ENCODE assay signal across 16 cellular contexts in genomic region chr19:11387154-11388034, GRCh38. TPM values are rescaled to one million over a fixed set of nuclear protein-coding genes. Genes with fewer than 3 reads are reported as not detected.
DNase-seq lines count a peak whose midpoint lies in the region; ATAC-seq and TF ChIP-seq lines count a peak whose summit lies in the region.
"Had no signal": no experiment of that assay in that cellular context is flagged by ENCODE, and none has a peak within 500 bp of the region (broad histone marks: within the 10 kb centered on the region; RNA-seq: fewer than 3 reads in every experiment).

No MANE protein-coding gene starts in this region.

- H2AFZ ChIP-seq in OCI-LY3 (ENCODE audit: low read depth, low read length), result peak overlapping the region; percentile 71

- no peaks in the 10 kb centered on the region for H3K9me3 ChIP-seq in OCI-LY3 (ENCODE audit: insufficient read depth, low read length)
- no peaks in the 10 kb centered on the region for H3K9me3 ChIP-seq in right lobe of liver
- H3K9me3 ChIP-seq: sigmoid colon had no signal

- H3K9me3 Mint-ChIP-seq in CD14-positive monocyte, result peaks cover 6 to 15% (median 9%) of the 10 kb centered on the region in 7 donors
- no peaks in the 10 kb centered on the region for H3K9me3 Mint-ChIP-seq in activated naive CD4-positive, alpha-beta T cell treated with anti-CD3 and anti-CD28 coated beads, Interleukin-2, amount 50 U/mL, for 72 hours
- H3K9me3 Mint-ChIP-seq: mesothelial cell of epicardium had no signal

- TF ChIP-seq CTCF in CD14-positive monocyte (IDR thresholded peaks at IDR 0.05) (no peak), OCI-LY3 (IDR thresholded peaks at IDR 0.05; ENCODE audit: low read depth, low read length) (no peak), right lobe of liver (IDR thresholded peaks at IDR 0.05) (no peak)

- no peaks in the 10 kb centered on the region for H3K79me2 ChIP-seq in OCI-LY3 (ENCODE audit: low read length)

- ATAC-seq in right lobe of liver, result peak in 3 of 4 donors; percentile 7 to 24 (median 8)
- no peak for ATAC-seq in activated naive CD4-positive, alpha-beta T cell treated with anti-CD3 and anti-CD28 coated beads, Interleukin-2, amount 50 U/mL, for 72 hours
- no peak for ATAC-seq in HG03095 (IDR thresholded peaks at IDR 0.05; ENCODE audit: unreplicated experiment)

- H3K27ac Mint-ChIP-seq in CD14-positive monocyte, result peak overlapping the region; percentile 71 to 89 (median 84)
- H3K27ac Mint-ChIP-seq in activated naive CD4-positive, alpha-beta T cell treated with anti-CD3 and anti-CD28 coated beads, Interleukin-2, amount 50 U/mL, for 72 hours, result no peak overlapping the region
- H3K27ac Mint-ChIP-seq: mesothelial cell of epicardium had no signal

- intact Hi-C loops in CD14-positive monocyte (cut with micrococcal nuclease), result no loop called here
- intact Hi-C loops in right lobe of liver (cut with DNase I), result loop anchor here in 1 of 2 donors (10.0 kb wide), 1 partner anchor 57 kb away; no protein-coding TSS in a partner anchor

- no peaks in the 10 kb centered on the region; the same call in 1 of the 2 replicates for H3K27me3 ChIP-seq in OCI-LY3 (ENCODE audit: low read depth, low read length)
- no peaks in the 10 kb centered on the region for H3K27me3 ChIP-seq in right lobe of liver

- H3K36me3 Mint-ChIP-seq in CD14-positive monocyte, result no peaks in the 10 kb centered on the region
- no peaks in the 10 kb centered on the region for H3K36me3 Mint-ChIP-seq in activated naive CD4-positive, alpha-beta T cell treated with anti-CD3 and anti-CD28 coated beads, Interleukin-2, amount 50 U/mL, for 72 hours
- H3K36me3 Mint-ChIP-seq: mesothelial cell of epicardium had no signal

- H3K4me1 Mint-ChIP-seq in CD14-positive monocyte, result peaks cover 33% of the 10 kb centered on the region

- H3K4me1 ChIP-seq in OCI-LY3 (ENCODE audit: low read length) (no peaks in the 10 kb centered on the region), right lobe of liver (no peaks in the 10 kb centered on the region)

- DNase-seq in CD14-positive monocyte (ENCODE audit: low spot score), result no peak
- peak; percentile 75 for DNase-seq in KBM-7
- no peak for DNase-seq in right lobe of liver
- no peak for DNase-seq in NCI-H526 treated with DMSO at 0.1 percent for 48 hours (lab: John Stamatoyannopoulos, UW)
- DNase-seq in activated naive CD4-positive, alpha-beta T cell treated with anti-CD3 and anti-CD28 coated beads, Interleukin-2, amount 50 U/mL, for 72 hours (ENCODE audit: low spot score in 2 of 2), result no peak
- DNase-seq in NCI-H2227 treated with DMSO at 0.1 percent for 48 hours (lab: John Stamatoyannopoulos, UW), result no peak
- DNase-seq: aorta; glutamatergic neuron; NCI-H524 treated with DMSO at 0.1 percent for 48 hours; Right ventricle myocardium superior; sigmoid colon; stimulated activated CD4-positive, alpha-beta T cell treated with anti-CD3 and anti-CD28 coated beads, Interleukin-2, amount 100 ng/mL, for 48 hours had no signal

- WGBS in right lobe of liver (ENCODE audit: insufficient coverage, low coverage, low lambda C conversion rate, missing lambda C conversion rate), result 64% methylated on average over 15 of the region's 19 CpGs

- peak overlapping the region in 1 of 2 donors; percentile 78 for H3K4me3 Mint-ChIP-seq in CD14-positive monocyte
- H3K4me3 Mint-ChIP-seq: mesothelial cell of epicardium had no signal

- no peaks in the 10 kb centered on the region for H3K36me3 ChIP-seq in OCI-LY3 (replicated peaks; ENCODE audit: low read depth, low read length)
- H3K36me3 ChIP-seq in right lobe of liver, result no peaks in the 10 kb centered on the region
- H3K36me3 ChIP-seq: sigmoid colon had no signal

- H3K4me2 ChIP-seq in OCI-LY3 (ENCODE audit: low read length), result no peak overlapping the region

- in situ Hi-C loops in KBM-7 (cut with MboI; ENCODE audit: low pct_unique_long_range_greater_than_20kb, low sequenced_read_pairs), result no loop called here

- H3K4me3 ChIP-seq in OCI-LY3 (ENCODE audit: low read length) (no peak overlapping the region), right lobe of liver (no peak overlapping the region)
- H3K4me3 ChIP-seq: sigmoid colon had no signal

- no peak for TF ChIP-seq POLR2A in right lobe of liver (IDR thresholded peaks at IDR 0.05)

- no peaks in the 10 kb centered on the region for H4K20me1 ChIP-seq in OCI-LY3 (ENCODE audit: insufficient read depth, low read length)

- peaks cover 15 to 22% (median 21%) of the 10 kb centered on the region in 3 donors for H3K27me3 Mint-ChIP-seq in CD14-positive monocyte (ENCODE audit: low read depth in 3 of 3)

- no peak overlapping the region for H3K9ac ChIP-seq in OCI-LY3 (ENCODE audit: low read length)

- H3K27ac ChIP-seq in OCI-LY3 (ENCODE audit: low read length) (no peak overlapping the region), right lobe of liver (peak overlapping the region in 2 of 3 donors; percentile 5 to 40)
- H3K27ac ChIP-seq: sigmoid colon had no signal

RNA-seq across cellular contexts. Expression of gene EPOR, which starts 3.3 kb away (rescaled TPM):
- polyA plus RNA-seq in CD14-positive monocyte, result 1 to 10 TPM; 6.8 to 8.2 TPM
- total RNA-seq in right lobe of liver, result 1 to 10 TPM; 4.9 to 8.7 (median 7.1) TPM
- total RNA-seq in activated naive CD4-positive, alpha-beta T cell treated with anti-CD3 and anti-CD28 coated beads, Interleukin-2, amount 50 U/mL, for 72 hours, result 10 to 100 TPM in 1 of 2 donors, 1 to 10 TPM in 1; 7.9 to 14.1 TPM

RNA-seq across cellular contexts. Expression of gene SWSAP1, which starts 12.9 kb away (rescaled TPM):
- 10 to 100 TPM in 1 of 2 donors, 1 to 10 TPM in 1; 8.7 to 11.5 TPM for polyA plus RNA-seq in CD14-positive monocyte
- total RNA-seq in right lobe of liver, result 1 to 10 TPM; 1.4 to 2.7 (median 2.3) TPM
- total RNA-seq in activated naive CD4-positive, alpha-beta T cell treated with anti-CD3 and anti-CD28 coated beads, Interleukin-2, amount 50 U/mL, for 72 hours, result 1 to 10 TPM; 1.9 to 2.2 TPM

RNA-seq across cellular contexts. Expression of gene RGL3, which starts 31.7 kb away (rescaled TPM):
- polyA plus RNA-seq in CD14-positive monocyte, result not detected
- 10 to 100 TPM in 5 of 6 experiments, 1 to 10 TPM in 1; 6.7 to 26.6 (median 19.7) TPM for total RNA-seq in right lobe of liver
- not detected for total RNA-seq in activated naive CD4-positive, alpha-beta T cell treated with anti-CD3 and anti-CD28 coated beads, Interleukin-2, amount 50 U/mL, for 72 hours
- total RNA-seq: H4 had no signal

RNA-seq across cellular contexts. Expression of gene PLPPR2, which starts 32.2 kb away (rescaled TPM):
- polyA plus RNA-seq in CD14-positive monocyte, result 10 to 100 TPM; 35.0 to 45.5 TPM
- total RNA-seq in right lobe of liver, result 10 to 100 TPM in 3 of 6 experiments, 1 to 10 TPM in 3; 6.7 to 17.5 (median 10.2) TPM
- total RNA-seq in activated naive CD4-positive, alpha-beta T cell treated with anti-CD3 and anti-CD28 coated beads, Interleukin-2, amount 50 U/mL, for 72 hours, result 1 to 10 TPM; 4.4 to 7.9 TPM

RNA-seq across cellular contexts. Expression of gene CCDC159, which starts 41.1 kb away (rescaled TPM):
- 10 to 100 TPM; 37.1 to 38.3 TPM for polyA plus RNA-seq in CD14-positive monocyte
- 10 to 100 TPM in 5 of 6 experiments, 1 to 10 TPM in 1; 8.4 to 27.9 (median 23.4) TPM for total RNA-seq in right lobe of liver
- 10 to 100 TPM; 16.6 to 28.8 TPM for total RNA-seq in activated naive CD4-positive, alpha-beta T cell treated with anti-CD3 and anti-CD28 coated beads, Interleukin-2, amount 50 U/mL, for 72 hours

Comparison
In these comparisons a context has a peak if more than half of its experiments do, and no peak if none do; other contexts are left out.
1. H3K27ac Mint-ChIP-seq: peak in CD14-positive monocyte (7 of 7); none in activated naive CD4-positive, alpha-beta T cell treated with anti-CD3 and anti-CD28 coated beads, Interleukin-2, amount 50 U/mL, for 72 hours (0 of 2).
2. ATAC-seq: peak in right lobe of liver (3 of 4); none in activated naive CD4-positive, alpha-beta T cell treated with anti-CD3 and anti-CD28 coated beads, Interleukin-2, amount 50 U/mL, for 72 hours (0 of 2) and HG03095 (single experiment).
3. RNA of gene RGL3, which starts 31.7 kb away (total RNA-seq): 6.7 to 26.6 TPM in right lobe of liver; not detected in activated naive CD4-positive, alpha-beta T cell treated with anti-CD3 and anti-CD28 coated beads, Interleukin-2, amount 50 U/mL, for 72 hours; every median in the first group is over 4 times any median in the second.